In genomic region chr1:149927056-149927534, GRCh38 we compare ENCODE assay signal across 8 cellular contexts. TPM values are rescaled to one million over a fixed set of nuclear protein-coding genes. Genes with fewer than 3 reads are reported as not detected.
DNase-seq lines count a peak whose midpoint lies in the region; ATAC-seq lines count a peak whose summit lies in the region.

No MANE protein-coding gene starts in this region.

- H3K9me3 ChIP-seq in BLaER1 (no peaks in the 10 kb centered on the region), Karpas-422 (ENCODE audit: low read length) (no peaks in the 10 kb centered on the region)
- no peaks in the 10 kb centered on the region for H3K9me3 ChIP-seq in naive thymus-derived CD4-positive, alpha-beta T cell (ENCODE audit: control insufficient read depth in 2 of 3, low read length in 3 of 3)

- H3K4me2 ChIP-seq in BLaER1 (peak overlapping the region; percentile 86), Karpas-422 (ENCODE audit: low read depth, low read length, poor library complexity, severe bottlenecking) (peak overlapping the region; percentile 97)

- H3K27ac Mint-ChIP-seq in naive thymus-derived CD4-positive, alpha-beta T cell: peak overlapping the region; percentile 93 to 99 (median 97)

- H3K79me2 ChIP-seq in Karpas-422 (ENCODE audit: low read length): peaks cover 17% of the 10 kb centered on the region

- intact Hi-C loops in naive thymus-derived CD4-positive, alpha-beta T cell (cut with micrococcal nuclease): loop anchor here (1.0 to 2.0 kb wide), 9 partner anchors 10 to 1328 kb away; partner anchors contain the start of genes BOLA1 (in 2 of the 2), OTUD7B (in 1 of the 2), PSMD4 (in 1 of the 2) and SV2A (in 1 of the 2)
- intact Hi-C loops in posterior vena cava (cut with DNase I): no loop called here

- no peak overlapping the region for H2AFZ ChIP-seq in Karpas-422 (ENCODE audit: low read length)

- peaks cover 44 to 65% (median 49%) of the 10 kb centered on the region in 7 donors for H3K4me1 Mint-ChIP-seq in naive thymus-derived CD4-positive, alpha-beta T cell

- CTCF ChIA-PET in naive thymus-derived CD4-positive, alpha-beta T cell (lab: Charles Lee): no interaction called here

- peak overlapping the region; percentile 91 to 99 (median 96) for H3K4me3 Mint-ChIP-seq in naive thymus-derived CD4-positive, alpha-beta T cell

- in situ Hi-C loops in KBM-7 (cut with MboI; ENCODE audit: low pct_unique_long_range_greater_than_20kb, low sequenced_read_pairs): no loop called here

- H3K9ac ChIP-seq in BLaER1 (peak overlapping the region; percentile 79), Karpas-422 (ENCODE audit: low read length) (peak overlapping the region; percentile 94)

- H3K9me3 Mint-ChIP-seq in naive thymus-derived CD4-positive, alpha-beta T cell: peaks cover 0 to 1% (median 0%) of the 10 kb centered on the region in 11 donors

- H4K20me1 ChIP-seq in BLaER1 (peaks cover 34% of the 10 kb centered on the region), Karpas-422 (ENCODE audit: insufficient read depth, low read depth, low read length) (peaks cover 19% of the 10 kb centered on the region)

- DNase-seq in Karpas-422 (no peak), KBM-7 (no peak), posterior vena cava (ENCODE audit: low spot score) (no peak)
- DNase-seq in naive thymus-derived CD4-positive, alpha-beta T cell: no peak
- DNase-seq in stimulated activated CD8-positive, alpha-beta memory T cell treated with anti-CD3 and anti-CD28 coated beads, Interleukin-4, amount 100 ng/mL, for 48 hours: no peak

- POLR2A ChIA-PET in naive thymus-derived CD4-positive, alpha-beta T cell (lab: Charles Lee): interaction anchor here (2.5 kb wide), 1 partner anchor 39 kb away, joined by 27 read pairs; a partner anchor contains a TSS

- no peaks in the 10 kb centered on the region for H3K9me2 ChIP-seq in Karpas-422 (replicated peaks; ENCODE audit: insufficient read depth, low read length)

- H3K4me1 ChIP-seq in BLaER1: peaks cover 37% of the 10 kb centered on the region
- peaks cover 21% of the 10 kb centered on the region for H3K4me1 ChIP-seq in Karpas-422 (ENCODE audit: low read length)
- peaks cover 19 to 30% of the 10 kb centered on the region in 2 donors for H3K4me1 ChIP-seq in naive thymus-derived CD4-positive, alpha-beta T cell (ENCODE audit: control insufficient read depth in 2 of 2, insufficient read depth in 2 of 2, low read length in 2 of 2)

- peaks cover 0 to 11% (median 5%) of the 10 kb centered on the region in 5 donors for H3K27me3 Mint-ChIP-seq in naive thymus-derived CD4-positive, alpha-beta T cell

- peaks cover 24 to 45% (median 34%) of the 10 kb centered on the region in 5 donors for H3K36me3 Mint-ChIP-seq in naive thymus-derived CD4-positive, alpha-beta T cell

- no peak for ATAC-seq in naive thymus-derived CD4-positive, alpha-beta T cell
- ATAC-seq in GM18868 (IDR thresholded peaks at IDR 0.05; ENCODE audit: unreplicated experiment): no peak

- H3K36me3 ChIP-seq in BLaER1 (peaks cover 47% of the 10 kb centered on the region), Karpas-422 (ENCODE audit: insufficient read depth, low read length) (peaks cover 42% of the 10 kb centered on the region)
- peaks cover 28 to 47% (median 34%) of the 10 kb centered on the region in 3 experiments for H3K36me3 ChIP-seq in naive thymus-derived CD4-positive, alpha-beta T cell (ENCODE audit: control insufficient read depth in 2 of 3, insufficient read depth in 3 of 3, low read length in 3 of 3)

- peak overlapping the region; percentile 89 for H3K27ac ChIP-seq in BLaER1
- no peak overlapping the region; the same call in 1 of the 2 replicates for H3K27ac ChIP-seq in Karpas-422 (ENCODE audit: low read length)
- peak overlapping the region; percentile 96 for H3K27ac ChIP-seq in cingulate gyrus (ENCODE audit: low read depth, low read length)
- peak overlapping the region; percentile 94 for H3K27ac ChIP-seq in naive thymus-derived CD4-positive, alpha-beta T cell (ENCODE audit: low read depth, low read length)

- H3K4me3 ChIP-seq in BLaER1 (peak overlapping the region; percentile 83), Karpas-422 (ENCODE audit: low read length) (peak overlapping the region; percentile 74)
- peak overlapping the region; percentile 82 for H3K4me3 ChIP-seq in naive thymus-derived CD4-positive, alpha-beta T cell (ENCODE audit: low read length)

- H3K27me3 ChIP-seq in BLaER1: no peaks in the 10 kb centered on the region
- no peaks in the 10 kb centered on the region for H3K27me3 ChIP-seq in Karpas-422 (ENCODE audit: low read length)
- no peaks in the 10 kb centered on the region for H3K27me3 ChIP-seq in naive thymus-derived CD4-positive, alpha-beta T cell (ENCODE audit: control insufficient read depth in 2 of 2, insufficient read depth in 2 of 2, low read length in 2 of 2)

RNA-seq across cellular contexts. Expression of gene SF3B4, which starts 0.5 kb away (rescaled TPM):
- 10.9 and 18.8 TPM in 2 replicates for total RNA-seq in Karpas-422 (2014; rRNA removed; shearing (Covaris generic); ENCODE audit: low replicate concordance)
- 100 to 1,000 TPM in 1 of 5 experiments, 10 to 100 TPM in 4; 39.0 to 103 (median 43.4) TPM for total RNA-seq in naive thymus-derived CD4-positive, alpha-beta T cell
- polyA plus RNA-seq in naive thymus-derived CD4-positive, alpha-beta T cell: 100 to 1,000 TPM in 1 of 2 donors, 10 to 100 TPM in 1; 80.8 to 114 TPM
- total RNA-seq in posterior vena cava: 10 to 100 TPM; 37.2 to 38.0 TPM

RNA-seq across cellular contexts. Expression of gene SV2A, which starts 9.5 kb away (rescaled TPM):
- not detected in 2 replicates for total RNA-seq in Karpas-422 (2014; rRNA removed; shearing (Covaris generic); ENCODE audit: low replicate concordance)
- total RNA-seq in naive thymus-derived CD4-positive, alpha-beta T cell: 10 to 100 TPM in 1 of 5 experiments, 1 to 10 TPM in 4; 2.6 to 18.8 (median 3.1) TPM
- 1 to 10 TPM; 1.3 to 2.1 TPM for polyA plus RNA-seq in naive thymus-derived CD4-positive, alpha-beta T cell
- total RNA-seq in posterior vena cava: 1 to 10 TPM; 7.5 TPM

RNA-seq across cellular contexts. Expression of gene MTMR11, which starts 9.6 kb away (rescaled TPM):
- total RNA-seq in Karpas-422 (2014; rRNA removed; shearing (Covaris generic); ENCODE audit: low replicate concordance): not detected in 2 replicates
- total RNA-seq in naive thymus-derived CD4-positive, alpha-beta T cell: 10 to 100 TPM in 1 of 5 experiments, 1 to 10 TPM in 4; 1.2 to 14.2 (median 3.6) TPM
- not detected for polyA plus RNA-seq in naive thymus-derived CD4-positive, alpha-beta T cell
- total RNA-seq in posterior vena cava: 10 to 100 TPM; 18.4 to 23.7 TPM

RNA-seq across cellular contexts. Expression of gene BOLA1, which starts 27.7 kb away (rescaled TPM):
- total RNA-seq in Karpas-422 (2014; rRNA removed; shearing (Covaris generic); ENCODE audit: low replicate concordance): 0.47 and 1.2 TPM in 2 replicates
- 10 to 100 TPM in 3 of 5 experiments, 1 to 10 TPM in 2; 7.8 to 28.9 (median 18.2) TPM for total RNA-seq in naive thymus-derived CD4-positive, alpha-beta T cell
- 10 to 100 TPM; 38.2 to 50.9 TPM for polyA plus RNA-seq in naive thymus-derived CD4-positive, alpha-beta T cell
- total RNA-seq in posterior vena cava: 10 to 100 TPM; 10.7 to 11.4 TPM

Comparison
In these comparisons a context has a peak if more than half of its experiments do, and no peak if none do; other contexts are left out.
1. intact Hi-C loops: an anchor here in naive thymus-derived CD4-positive, alpha-beta T cell (1.0 to 2.0 kb wide); none called in posterior vena cava.